In the genomic region with DNA sequence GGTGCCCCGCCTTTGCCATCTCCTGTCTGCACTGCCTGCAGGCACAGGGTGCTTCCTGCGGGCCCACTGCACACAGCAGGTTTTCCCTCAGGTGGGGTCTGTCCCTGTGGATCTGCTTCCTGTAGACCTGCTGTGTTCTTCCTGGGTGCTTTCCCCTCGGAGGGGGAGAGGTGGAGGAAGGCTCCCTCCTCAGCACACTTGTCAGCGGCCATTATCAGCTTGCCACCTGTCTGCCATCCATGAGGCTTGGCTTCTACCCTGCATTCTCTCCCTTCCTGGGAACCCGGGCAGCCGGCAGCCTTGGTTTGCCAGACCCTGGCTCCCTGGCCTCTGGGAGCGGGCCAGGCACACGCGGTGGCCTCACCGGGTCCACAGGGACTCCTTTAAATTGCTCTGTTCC, we compare ENCODE assay signal across 1 cellular context.
TF ChIP-seq lines count a peak whose summit lies in the region.

No MANE protein-coding gene starts in this region.

TF ChIP-seq in GM23338, 12 proteins besides CTCF, POLR2A, EP300 and RAD21 (continued from another document):
- TF ChIP-seq, protein P1, sequence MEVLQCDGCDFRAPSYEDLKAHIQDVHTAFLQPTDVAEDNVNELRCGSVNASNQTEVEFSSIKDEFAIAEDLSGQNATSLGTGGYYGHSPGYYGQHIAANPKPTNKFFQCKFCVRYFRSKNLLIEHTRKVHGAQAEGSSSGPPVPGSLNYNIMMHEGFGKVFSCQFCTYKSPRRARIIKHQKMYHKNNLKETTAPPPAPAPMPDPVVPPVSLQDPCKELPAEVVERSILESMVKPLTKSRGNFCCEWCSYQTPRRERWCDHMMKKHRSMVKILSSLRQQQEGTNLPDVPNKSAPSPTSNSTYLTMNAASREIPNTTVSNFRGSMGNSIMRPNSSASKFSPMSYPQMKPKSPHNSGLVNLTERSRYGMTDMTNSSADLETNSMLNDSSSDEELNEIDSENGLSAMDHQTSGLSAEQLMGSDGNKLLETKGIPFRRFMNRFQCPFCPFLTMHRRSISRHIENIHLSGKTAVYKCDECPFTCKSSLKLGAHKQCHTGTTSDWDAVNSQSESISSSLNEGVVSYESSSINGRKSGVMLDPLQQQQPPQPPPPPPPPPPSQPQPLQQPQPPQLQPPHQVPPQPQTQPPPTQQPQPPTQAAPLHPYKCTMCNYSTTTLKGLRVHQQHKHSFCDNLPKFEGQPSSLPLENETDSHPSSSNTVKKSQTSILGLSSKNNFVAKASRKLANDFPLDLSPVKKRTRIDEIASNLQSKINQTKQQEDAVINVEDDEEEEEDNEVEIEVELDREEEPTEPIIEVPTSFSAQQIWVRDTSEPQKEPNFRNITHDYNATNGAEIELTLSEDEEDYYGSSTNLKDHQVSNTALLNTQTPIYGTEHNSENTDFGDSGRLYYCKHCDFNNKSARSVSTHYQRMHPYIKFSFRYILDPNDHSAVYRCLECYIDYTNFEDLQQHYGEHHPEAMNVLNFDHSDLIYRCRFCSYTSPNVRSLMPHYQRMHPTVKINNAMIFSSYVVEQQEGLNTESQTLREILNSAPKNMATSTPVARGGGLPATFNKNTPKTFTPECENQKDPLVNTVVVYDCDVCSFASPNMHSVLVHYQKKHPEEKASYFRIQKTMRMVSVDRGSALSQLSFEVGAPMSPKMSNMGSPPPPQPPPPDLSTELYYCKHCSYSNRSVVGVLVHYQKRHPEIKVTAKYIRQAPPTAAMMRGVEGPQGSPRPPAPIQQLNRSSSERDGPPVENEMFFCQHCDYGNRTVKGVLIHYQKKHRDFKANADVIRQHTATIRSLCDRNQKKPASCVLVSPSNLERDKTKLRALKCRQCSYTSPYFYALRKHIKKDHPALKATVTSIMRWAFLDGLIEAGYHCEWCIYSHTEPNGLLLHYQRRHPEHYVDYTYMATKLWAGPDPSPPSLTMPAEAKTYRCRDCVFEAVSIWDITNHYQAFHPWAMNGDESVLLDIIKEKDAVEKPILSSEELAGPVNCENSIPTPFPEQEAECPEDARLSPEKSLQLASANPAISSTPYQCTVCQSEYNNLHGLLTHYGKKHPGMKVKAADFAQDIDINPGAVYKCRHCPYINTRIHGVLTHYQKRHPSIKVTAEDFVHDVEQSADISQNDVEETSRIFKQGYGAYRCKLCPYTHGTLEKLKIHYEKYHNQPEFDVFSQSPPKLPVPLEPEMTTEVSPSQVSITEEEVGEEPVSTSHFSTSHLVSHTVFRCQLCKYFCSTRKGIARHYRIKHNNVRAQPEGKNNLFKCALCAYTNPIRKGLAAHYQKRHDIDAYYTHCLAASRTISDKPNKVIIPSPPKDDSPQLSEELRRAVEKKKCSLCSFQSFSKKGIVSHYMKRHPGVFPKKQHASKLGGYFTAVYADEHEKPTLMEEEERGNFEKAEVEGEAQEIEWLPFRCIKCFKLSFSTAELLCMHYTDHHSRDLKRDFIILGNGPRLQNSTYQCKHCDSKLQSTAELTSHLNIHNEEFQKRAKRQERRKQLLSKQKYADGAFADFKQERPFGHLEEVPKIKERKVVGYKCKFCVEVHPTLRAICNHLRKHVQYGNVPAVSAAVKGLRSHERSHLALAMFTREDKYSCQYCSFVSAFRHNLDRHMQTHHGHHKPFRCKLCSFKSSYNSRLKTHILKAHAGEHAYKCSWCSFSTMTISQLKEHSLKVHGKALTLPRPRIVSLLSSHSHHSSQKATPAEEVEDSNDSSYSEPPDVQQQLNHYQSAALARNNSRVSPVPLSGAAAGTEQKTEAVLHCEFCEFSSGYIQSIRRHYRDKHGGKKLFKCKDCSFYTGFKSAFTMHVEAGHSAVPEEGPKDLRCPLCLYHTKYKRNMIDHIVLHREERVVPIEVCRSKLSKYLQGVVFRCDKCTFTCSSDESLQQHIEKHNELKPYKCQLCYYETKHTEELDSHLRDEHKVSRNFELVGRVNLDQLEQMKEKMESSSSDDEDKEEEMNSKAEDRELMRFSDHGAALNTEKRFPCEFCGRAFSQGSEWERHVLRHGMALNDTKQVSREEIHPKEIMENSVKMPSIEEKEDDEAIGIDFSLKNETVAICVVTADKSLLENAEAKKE (CRISPR knock-in tag; IDR thresholded peaks at IDR 0.05), result no peak
- TF ChIP-seq STAT1 (IDR thresholded peaks at IDR 0.05; ENCODE audit: unreplicated experiment), result no peak
- no peak for TF ChIP-seq JUNB (IDR thresholded peaks at IDR 0.05; ENCODE audit: unreplicated experiment)
- no peak for TF ChIP-seq EZH2phosphoT487 (IDR thresholded peaks at IDR 0.05; ENCODE audit: unreplicated experiment)
- no peak for TF ChIP-seq ZNF331 (CRISPR knock-in tag; IDR thresholded peaks at IDR 0.05; ENCODE audit: low read depth)
- no peak for TF ChIP-seq CREB1 (CRISPR knock-in tag; IDR thresholded peaks at IDR 0.05; ENCODE audit: low read depth)
